Comparison of ENCODE assay signal across 11 cellular contexts in the genomic region with DNA sequence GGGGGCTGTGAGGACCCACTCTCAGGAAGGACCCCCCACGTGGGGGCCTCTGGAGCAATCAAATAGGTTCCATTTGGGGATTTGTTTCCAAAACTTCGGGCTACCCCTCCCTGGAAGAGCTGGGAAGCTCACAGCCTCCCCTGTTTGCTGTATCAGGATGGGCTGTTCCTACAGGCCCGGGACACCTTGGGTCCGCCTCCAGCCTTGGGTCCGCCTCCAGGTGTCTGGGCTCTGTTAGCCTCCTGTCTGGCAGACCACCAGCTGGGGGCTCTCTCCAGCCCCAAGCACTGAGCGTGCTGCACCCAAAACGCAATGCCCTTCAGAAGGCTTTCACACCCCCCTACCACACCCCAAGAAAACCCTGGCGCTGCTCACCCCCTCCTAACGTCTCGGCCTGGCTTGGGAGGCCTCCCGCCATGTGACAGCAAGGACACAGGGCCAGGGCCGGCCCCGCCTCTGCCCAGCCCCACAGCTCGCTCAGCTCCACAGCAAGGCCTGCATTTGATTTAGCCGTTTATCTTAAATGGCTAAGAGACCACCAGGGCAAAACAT. TPM values are rescaled to one million over a fixed set of nuclear protein-coding genes. Genes with fewer than 3 reads are reported as not detected.
A peak's percentile ranks its signal among the peaks of the same experiment; 100 is the strongest.
DNase-seq lines count a peak whose midpoint lies in the region; ATAC-seq and FAIRE-seq lines count a peak whose summit lies in the region.
"Had no signal": no experiment of that assay in that cellular context is flagged by ENCODE, and none has a peak within 500 bp of the region (broad histone marks: within the 10 kb centered on the region; RNA-seq: fewer than 3 reads in every experiment).

No MANE protein-coding gene starts in this region.

- intact Hi-C loops in activated T-helper 2 cell treated with anti-CD3 and anti-CD28 coated beads, Interferon-gamma antibody, Interleukin-2, Interleukin-4, amounts not matched to agents 10 μg/mL and 5 μg/mL and 100 μg/mL, durations not matched to agents 14 hours and 24 hours and 36 hours (cut with micrococcal nuclease), result loop anchor here (2.0 to 10.0 kb wide), 4 partner anchors 17 to 833 kb away; a partner anchor contains a TSS

- H3K27ac ChIP-seq in iPS-20b (ENCODE audit: low read length), result no peak overlapping the region

- H3K36me3 ChIP-seq in iPS-20b (ENCODE audit: insufficient read depth, low read depth, low read length), result no peaks in the 10 kb centered on the region

- ATAC-seq in stimulated activated naive CD8-positive, alpha-beta T cell treated with anti-CD3 and anti-CD28 coated beads, Interleukin-15, amount 100 ng/mL, for 72 hours, result peak; percentile 18

- FAIRE-seq in RCC 7860 (lab: Jason Lieb, UNC), result no peak

- H3K4me3 ChIP-seq in iPS-20b (ENCODE audit: low read length), result peak overlapping the region; percentile 63; the same call in 1 of the 2 replicates

- H3K36me3 Mint-ChIP-seq in activated T-helper 2 cell treated with anti-CD3 and anti-CD28 coated beads, Interferon-gamma antibody, Interleukin-2, Interleukin-4, amounts not matched to agents 10 μg/mL and 5 μg/mL and 100 μg/mL, durations not matched to agents 14 hours and 24 hours and 36 hours (ENCODE audit: low read depth), result peaks cover 37% of the 10 kb centered on the region

- H3K4me1 Mint-ChIP-seq in activated T-helper 2 cell treated with anti-CD3 and anti-CD28 coated beads, Interferon-gamma antibody, Interleukin-2, Interleukin-4, amounts not matched to agents 10 μg/mL and 5 μg/mL and 100 μg/mL, durations not matched to agents 14 hours and 24 hours and 36 hours (ENCODE audit: low read depth), result peaks cover 85% of the 10 kb centered on the region
- H3K4me1 Mint-ChIP-seq in stimulated activated naive CD8-positive, alpha-beta T cell treated with anti-CD3 and anti-CD28 coated beads, Interleukin-15, amount 100 ng/mL, for 72 hours, result peaks cover 98% of the 10 kb centered on the region

- H3K27me3 Mint-ChIP-seq in activated T-helper 2 cell treated with anti-CD3 and anti-CD28 coated beads, Interferon-gamma antibody, Interleukin-2, Interleukin-4, amounts not matched to agents 10 μg/mL and 5 μg/mL and 100 μg/mL, durations not matched to agents 14 hours and 24 hours and 36 hours (ENCODE audit: low read depth), result no peaks in the 10 kb centered on the region
- no peaks in the 10 kb centered on the region for H3K27me3 Mint-ChIP-seq in stimulated activated naive CD8-positive, alpha-beta T cell treated with anti-CD3 and anti-CD28 coated beads, Interleukin-15, amount 100 ng/mL, for 72 hours

- H3K4me3 Mint-ChIP-seq in activated T-helper 2 cell treated with anti-CD3 and anti-CD28 coated beads, Interferon-gamma antibody, Interleukin-2, Interleukin-4, amounts not matched to agents 10 μg/mL and 5 μg/mL and 100 μg/mL, durations not matched to agents 14 hours and 24 hours and 36 hours (ENCODE audit: low read depth), result peak overlapping the region; percentile 67
- peak overlapping the region; percentile 84 to 88 for H3K4me3 Mint-ChIP-seq in stimulated activated naive CD8-positive, alpha-beta T cell treated with anti-CD3 and anti-CD28 coated beads, Interleukin-15, amount 100 ng/mL, for 72 hours

- H3K27me3 ChIP-seq in iPS-20b (ENCODE audit: insufficient read depth, low read length), result no peaks in the 10 kb centered on the region

- H3K9me3 Mint-ChIP-seq in activated T-helper 2 cell treated with anti-CD3 and anti-CD28 coated beads, Interferon-gamma antibody, Interleukin-2, Interleukin-4, amounts not matched to agents 10 μg/mL and 5 μg/mL and 100 μg/mL, durations not matched to agents 14 hours and 24 hours and 36 hours, result no peaks in the 10 kb centered on the region
- peaks cover 0 to 6% of the 10 kb centered on the region in 2 donors for H3K9me3 Mint-ChIP-seq in stimulated activated naive CD8-positive, alpha-beta T cell treated with anti-CD3 and anti-CD28 coated beads, Interleukin-15, amount 100 ng/mL, for 72 hours

- DNase-seq in activated CD4-positive, alpha-beta T cell treated with anti-CD3 and anti-CD28 coated beads for 48 hours, result peak; percentile 61
- DNase-seq in activated CD4-positive, alpha-beta T cell treated with anti-CD3 and anti-CD28 coated beads for 4 hours, result no peak
- no peak for DNase-seq in activated T-helper 2 cell treated with anti-CD3 and anti-CD28 coated beads, Interferon-gamma antibody, Interleukin-2, Interleukin-4, amounts not matched to agents 10 μg/mL and 5 μg/mL and 100 μg/mL, durations not matched to agents 14 hours and 24 hours and 36 hours (ENCODE audit: low spot score)
- peak in 1 of 2 donors; percentile 64 for DNase-seq in stimulated activated naive CD8-positive, alpha-beta T cell treated with anti-CD3 and anti-CD28 coated beads, Interleukin-15, amount 100 ng/mL, for 72 hours
- DNase-seq in GOT3 (lab: John Stamatoyannopoulos, UW) (no peak), RCC 7860 (ENCODE audit: low spot score) (no peak), COLO829 (ENCODE audit: low spot score) (no peak)
- DNase-seq: nucleus accumbens, SK-N-SH had no signal

- H3K4me1 ChIP-seq in iPS-20b (ENCODE audit: insufficient read depth, low read length), result peaks cover 14% of the 10 kb centered on the region; the same call in 1 of the 2 replicates

- peak overlapping the region; percentile 49; the same call in 1 of the 2 replicates for H3K9ac ChIP-seq in iPS-20b (ENCODE audit: low read depth, low read length)
- H3K9ac ChIP-seq: SK-N-SH had no signal

- peak overlapping the region; percentile 94 for H3K27ac Mint-ChIP-seq in activated T-helper 2 cell treated with anti-CD3 and anti-CD28 coated beads, Interferon-gamma antibody, Interleukin-2, Interleukin-4, amounts not matched to agents 10 μg/mL and 5 μg/mL and 100 μg/mL, durations not matched to agents 14 hours and 24 hours and 36 hours
- peak overlapping the region; percentile 90 to 92 for H3K27ac Mint-ChIP-seq in stimulated activated naive CD8-positive, alpha-beta T cell treated with anti-CD3 and anti-CD28 coated beads, Interleukin-15, amount 100 ng/mL, for 72 hours

- H3K9me3 ChIP-seq in iPS-20b (ENCODE audit: insufficient read depth, low read depth, low read length), result no peaks in the 10 kb centered on the region
- H3K9me3 ChIP-seq: SK-N-SH had no signal

RNA-seq across cellular contexts. Expression of a gene that starts 40.1 kb away (rescaled TPM):
- 34.1 and 34.9 TPM in 2 replicates for total RNA-seq in activated T-helper 2 cell treated with anti-CD3 and anti-CD28 coated beads, Interferon-gamma antibody, Interleukin-2, Interleukin-4, amounts not matched to agents 10 μg/mL and 5 μg/mL and 100 μg/mL, durations not matched to agents 14 hours and 24 hours and 36 hours
- total RNA-seq: fibroblast of villous mesenchyme had no signal
